Comparison of ENCODE assay signal across 14 cellular contexts in the genomic region with DNA sequence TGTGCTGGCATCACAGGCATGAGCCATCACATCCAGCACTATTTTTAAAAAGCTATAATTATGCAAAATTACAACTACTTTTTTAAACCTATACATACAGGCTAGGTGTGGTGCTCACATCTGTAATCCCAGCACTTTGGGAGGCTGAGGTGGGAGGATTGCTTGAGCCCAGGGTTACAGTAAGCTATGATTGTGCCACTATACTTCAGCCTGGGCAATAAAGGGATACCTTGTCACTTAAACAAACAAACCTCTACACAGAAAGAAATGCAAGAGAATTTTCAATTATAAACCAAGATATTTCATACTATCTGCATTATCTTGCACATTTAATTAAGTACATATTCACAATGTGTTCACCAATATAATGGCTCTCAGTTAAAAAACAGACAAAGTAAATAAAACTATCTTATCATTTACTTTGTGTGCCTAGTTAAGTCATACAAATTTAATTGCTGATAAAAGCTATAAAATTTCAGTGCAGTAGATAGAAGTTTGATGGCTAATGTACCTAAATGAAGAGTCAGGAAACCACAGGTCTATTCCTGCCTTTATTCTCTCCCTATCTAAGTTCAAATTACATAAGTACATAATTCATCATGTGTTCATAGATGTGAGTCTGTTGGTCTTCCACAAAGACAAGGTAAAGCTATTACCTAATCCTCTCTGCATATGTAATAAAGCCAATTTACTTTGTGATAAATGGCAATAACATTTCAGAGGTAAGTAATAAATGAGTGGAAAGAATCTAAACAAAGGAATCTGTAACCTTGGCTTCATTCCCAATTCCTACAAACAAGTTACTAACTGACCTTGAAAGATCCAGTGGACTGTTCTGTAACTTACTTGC. TPM values are rescaled to one million over a fixed set of nuclear protein-coding genes. Genes with fewer than 3 reads are reported as not detected.
DNase-seq lines count a peak whose midpoint lies in the region; ATAC-seq and TF ChIP-seq lines count a peak whose summit lies in the region.
"Had no signal": no experiment of that assay in that cellular context is flagged by ENCODE, and none has a peak within 500 bp of the region (broad histone marks: within the 10 kb centered on the region; RNA-seq: fewer than 3 reads in every experiment).

No MANE protein-coding gene starts in this region.

- no peak for ATAC-seq in activated T-cell treated with anti-CD3 and anti-CD28 coated beads, Interleukin-2, amount 50 U/mL, for 4 hours
- ATAC-seq: GM23338 had no signal

- no peaks in the 10 kb centered on the region for H3K9me3 Mint-ChIP-seq in activated T-cell treated with anti-CD3 and anti-CD28 coated beads, Interleukin-2, amount 50 U/mL, for 4 hours

- intact Hi-C loops in tibial artery (cut with DNase I; ENCODE audit: low total_unique reads) (no loop called here), ascending aorta (cut with DNase I) (no loop called here)

- no peaks in the 10 kb centered on the region for H3K36me3 Mint-ChIP-seq in activated T-cell treated with anti-CD3 and anti-CD28 coated beads, Interleukin-2, amount 50 U/mL, for 4 hours (ENCODE audit: insufficient read depth)

- DNase-seq in M059J (ENCODE audit: low read depth) (peak; percentile 78), NCI-H774 (lab: John Stamatoyannopoulos, UW) (peak; percentile 77), epithelial cell of esophagus (ENCODE audit: low read depth) (peak; percentile 80), tibial artery (no peak), ascending aorta (ENCODE audit: low spot score in 2 of 2) (no peak)
- no peak for DNase-seq in activated T-cell treated with anti-CD3 and anti-CD28 coated beads, Interleukin-2, amount 50 U/mL, for 4 hours
- DNase-seq in activated naive CD4-positive, alpha-beta T cell treated with Interleukin-2 at 50 U/mL for 16 hours = no peak
- DNase-seq: BE2C; colonic mucosa; mesendoderm; stimulated activated CD4-positive, alpha-beta T cell treated with anti-CD3 and anti-CD28 coated beads, Interleukin-4, amount 100 ng/mL, for 4 hours had no signal

- H3K4me3 ChIP-seq in epithelial cell of esophagus (ENCODE audit: low read length) = no peak overlapping the region
- no peak overlapping the region for H3K4me3 ChIP-seq in tibial artery
- H3K4me3 ChIP-seq in ascending aorta = no peak overlapping the region
- H3K4me3 ChIP-seq: colonic mucosa, GM23338, prostate gland had no signal

- H3K36me3 ChIP-seq in tibial artery (no peaks in the 10 kb centered on the region), ascending aorta (no peaks in the 10 kb centered on the region)
- H3K36me3 ChIP-seq: BE2C, colonic mucosa, prostate gland had no signal

- no peaks in the 10 kb centered on the region for H3K4me1 Mint-ChIP-seq in activated T-cell treated with anti-CD3 and anti-CD28 coated beads, Interleukin-2, amount 50 U/mL, for 4 hours (ENCODE audit: low read depth)

- H3K9me3 ChIP-seq in tibial artery (no peaks in the 10 kb centered on the region), ascending aorta (no peaks in the 10 kb centered on the region)
- H3K9me3 ChIP-seq: BE2C, colonic mucosa, prostate gland had no signal

- no peak for TF ChIP-seq CTCF in C4-2B (conservative IDR thresholded peaks at IDR 0.05)
- no peak for TF ChIP-seq CTCF in epithelial cell of esophagus (IDR thresholded peaks at IDR 0.05; ENCODE audit: insufficient read depth, low read depth, low read length, missing control alignments)
- no peak for TF ChIP-seq CTCF in tibial artery (IDR thresholded peaks at IDR 0.05)
- no peak for TF ChIP-seq CTCF in ascending aorta (IDR thresholded peaks at IDR 0.05)

- no peaks in the 10 kb centered on the region for H3K27me3 ChIP-seq in tibial artery
- no peaks in the 10 kb centered on the region for H3K27me3 ChIP-seq in ascending aorta

- H3K4me3 Mint-ChIP-seq in activated T-cell treated with anti-CD3 and anti-CD28 coated beads, Interleukin-2, amount 50 U/mL, for 4 hours = no peak overlapping the region
- H3K4me3 Mint-ChIP-seq: GM23338 had no signal

- peak overlapping the region; percentile 66 for H3K27ac ChIP-seq in C4-2B
- no peak overlapping the region for H3K27ac ChIP-seq in tibial artery
- no peak overlapping the region for H3K27ac ChIP-seq in ascending aorta
- H3K27ac ChIP-seq: colonic mucosa, prostate gland had no signal

- no peaks in the 10 kb centered on the region for H3K27me3 Mint-ChIP-seq in activated T-cell treated with anti-CD3 and anti-CD28 coated beads, Interleukin-2, amount 50 U/mL, for 4 hours (ENCODE audit: low read depth)

- H3K4me1 ChIP-seq in tibial artery = no peaks in the 10 kb centered on the region
- H3K4me1 ChIP-seq in ascending aorta = no peaks in the 10 kb centered on the region
- H3K4me1 ChIP-seq: BE2C, colonic mucosa, prostate gland had no signal

RNA-seq across cellular contexts. Expression of a gene that starts 9.0 kb away (rescaled TPM):
- 101 and 104 TPM in 2 replicates for total RNA-seq in M059J (2014; rRNA removed; shearing (Covaris generic))
- total RNA-seq in activated T-cell treated with anti-CD3 and anti-CD28 coated beads, Interleukin-2, amount 50 U/mL, for 4 hours = 10 to 100 TPM; 34.6 to 42.3 (median 34.6) TPM
- total RNA-seq in ascending aorta = 105 TPM

Comparison
In these comparisons a context has a peak if more than half of its experiments do, and no peak if none do; other contexts are left out.
1. DNase-seq: peak in M059J (single experiment), NCI-H774 (single experiment) and epithelial cell of esophagus (single experiment); none in tibial artery (0 of 2), activated T-cell treated with anti-CD3 and anti-CD28 coated beads, Interleukin-2, amount 50 U/mL, for 4 hours (single experiment), ascending aorta (0 of 2) and activated naive CD4-positive, alpha-beta T cell treated with Interleukin-2 at 50 U/mL for 16 hours (single experiment).